ENCODE assay signal across 25 cellular contexts in genomic region chrX:134569306-134569705, GRCh38.
"Had no signal": no experiment of that assay in that cellular context is flagged by ENCODE, and none has a peak within 500 bp of the region (broad histone marks: within the 10 kb centered on the region; RNA-seq: fewer than 3 reads in every experiment).

No MANE protein-coding gene starts in this region.

- H3K9me3 Mint-ChIP-seq: effector memory CD8-positive, alpha-beta T cell; naive thymus-derived CD8-positive, alpha-beta T cell had no signal

- H3K27ac Mint-ChIP-seq: effector memory CD8-positive, alpha-beta T cell; naive thymus-derived CD8-positive, alpha-beta T cell had no signal

- FAIRE-seq: endometrium, keratinocyte had no signal

- H3K4me3 ChIP-seq: gastrocnemius medialis, lower lobe of right lung, ovary, right lobe of liver, smooth muscle cell, stomach, thyroid gland, vagina had no signal

- H3K27ac ChIP-seq: lower lobe of right lung, ovary, right lobe of liver, stomach, thyroid gland, vagina had no signal

- H3K4me3 Mint-ChIP-seq: effector memory CD8-positive, alpha-beta T cell; naive thymus-derived CD8-positive, alpha-beta T cell had no signal

- H3K4me2 ChIP-seq: smooth muscle cell had no signal

- DNase-seq: cortex of kidney; effector memory CD8-positive, alpha-beta T cell; foreskin fibroblast; head of caudate nucleus; left ventricle myocardium superior; lower lobe of right lung; naive thymus-derived CD8-positive, alpha-beta T cell; occipital lobe; ovary; posterior cingulate gyrus; right lobe of liver; stimulated activated CD4-positive, alpha-beta T cell treated with anti-CD3 and anti-CD28 coated beads, Interleukin-12 subunit alpha, Interleukin-12 subunit beta, amount 100 ng/mL, for 4 hours; stimulated activated CD4-positive, alpha-beta T cell treated with anti-CD3 and anti-CD28 coated beads, Interleukin-1b, Interleukin-23, amount 100 ng/mL, for 48 hours; stimulated activated CD4-positive, alpha-beta T cell treated with anti-CD3 and anti-CD28 coated beads, Interleukin-4, amount 100 ng/mL, for 1 hour; stimulated activated CD8-positive, alpha-beta memory T cell treated with anti-CD3 and anti-CD28 coated beads, Interleukin-4, amount 100 ng/mL, for 48 hours; stimulated activated naive CD4-positive, alpha-beta T cell treated with Interleukin-2 at 50 U/mL for 16 hours; stomach; thyroid gland; trophoblast cell had no signal

- H3K36me3 ChIP-seq: gastrocnemius medialis, lower lobe of right lung, ovary, right lobe of liver, stomach, thyroid gland, vagina had no signal

- H3K4me1 ChIP-seq: lower lobe of right lung, right lobe of liver, stomach, thyroid gland, vagina had no signal

- H3K9me3 ChIP-seq: gastrocnemius medialis, lower lobe of right lung, ovary, right lobe of liver, stomach, thyroid gland, vagina had no signal

- H3K36me3 Mint-ChIP-seq: naive thymus-derived CD8-positive, alpha-beta T cell had no signal

- H3K27me3 ChIP-seq: gastrocnemius medialis, ovary, stomach, thyroid gland, vagina had no signal

- ATAC-seq: effector memory CD8-positive, alpha-beta T cell; esophagus mucosa; lower lobe of right lung; naive thymus-derived CD8-positive, alpha-beta T cell; right lobe of liver had no signal
